27 cellular contexts compared by ENCODE assay signal in the genomic region with DNA sequence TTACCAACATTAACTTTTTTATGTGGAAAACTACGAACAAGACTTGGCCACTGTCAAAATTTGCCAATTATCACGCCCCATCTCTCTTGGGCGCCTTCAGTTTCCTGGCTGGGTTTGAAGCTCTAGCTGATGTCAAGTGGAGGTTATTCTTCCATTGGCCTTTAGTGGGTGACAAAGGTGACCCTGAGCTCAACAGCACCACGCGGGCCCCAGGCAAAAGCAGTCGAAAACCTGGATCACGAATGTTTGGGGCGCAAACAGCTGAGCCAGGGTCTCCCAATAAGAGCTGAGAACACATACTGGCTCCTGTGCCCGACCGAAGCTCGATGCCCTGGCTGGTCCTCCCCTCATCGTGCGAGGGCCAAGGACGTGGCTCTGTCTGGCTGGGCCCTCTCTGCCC. TPM values are rescaled to one million over a fixed set of nuclear protein-coding genes. Genes with fewer than 3 reads are reported as not detected.
DNase-seq lines count a peak whose midpoint lies in the region; ATAC-seq, FAIRE-seq and TF ChIP-seq lines count a peak whose summit lies in the region.
"Had no signal": no experiment of that assay in that cellular context is flagged by ENCODE, and none has a peak within 500 bp of the region (broad histone marks: within the 10 kb centered on the region; RNA-seq: fewer than 3 reads in every experiment).

No MANE protein-coding gene starts in this region.

- in situ Hi-C loops in HepG2 (cut with HindIII; ENCODE audit: extremely low pct_ligation_motif_present, low pct_unique_long_range_greater_than_20kb) (no loop called here), HAP-1 (cut with MboI; ENCODE audit: low sequenced_read_pairs) (no loop called here)

- 27% methylated on average over 14 of the region's 14 CpGs for WGBS in HepG2 (ENCODE audit: low lambda C conversion rate)
- 58% methylated on average over 13 of the region's 14 CpGs for WGBS in right lobe of liver (ENCODE audit: insufficient coverage, low coverage, low lambda C conversion rate, missing lambda C conversion rate)
- WGBS in neuronal stem cell (ENCODE audit: extremely low coverage in 2 of 2, insufficient read length in 2 of 2, insufficient replicate concordance in 1 of 2), 2 donors, result no CpG with 5 or more reads among the region's 14 CpGs

- ATAC-seq in HepG2 (peak; percentile 18), right lobe of liver (no peak), T-cell (replicated peaks in 1 of 4) (no peak)
- ATAC-seq: activated CD4-positive, CD25-positive, alpha-beta regulatory T cell treated with anti-CD3 and anti-CD28 coated beads, Interleukin-2, amount 50 U/mL, for 24 hours; naive thymus-derived CD4-positive, alpha-beta T cell; Panc1 had no signal

- H2BK12ac ChIP-seq in neuronal stem cell (ENCODE audit: low read length), result no peak overlapping the region

- no peak overlapping the region for H2BK5ac ChIP-seq in neuronal stem cell (ENCODE audit: low read length)

- no peak overlapping the region for H2BK120ac ChIP-seq in neuronal stem cell (ENCODE audit: low read depth, low read length)

- no peak overlapping the region for H2AFZ ChIP-seq in HepG2 (ENCODE audit: low read length)
- no peak overlapping the region for H2AFZ ChIP-seq in neuronal stem cell (ENCODE audit: low read length)

- intact Hi-C loops in HepG2 (cut with micrococcal nuclease; ENCODE audit: unreplicated experiment) (no loop called here), right lobe of liver (cut with DNase I) (no loop called here)

- H3K9me3 Mint-ChIP-seq in T-cell, result no peaks in the 10 kb centered on the region
- H3K9me3 Mint-ChIP-seq: activated CD4-positive, alpha-beta memory T cell treated with anti-CD3 and anti-CD28 coated beads, Interleukin-2, amount 10 ng/mL, durations not matched to agents 7 days and 5 days; activated naive CD8-positive, alpha-beta T cell treated with anti-CD3 and anti-CD28 coated beads for 36 hours; naive thymus-derived CD4-positive, alpha-beta T cell had no signal

- H3K9ac ChIP-seq in HepG2 (ENCODE audit: insufficient read depth, low read depth, low read length) (no peak overlapping the region), neuronal stem cell (ENCODE audit: low read depth, low read length, poor library complexity) (peak overlapping the region; percentile 65)

- no peaks in the 10 kb centered on the region for H3K79me2 ChIP-seq in HepG2 (ENCODE audit: insufficient read depth, low read length)

- H4K20me1 ChIP-seq in HepG2 (ENCODE audit: insufficient read depth, low read length), result no peaks in the 10 kb centered on the region; the same call in 1 of the 2 replicates

- BruUV-seq in HepG2 (replicated peaks; lab: Mats Ljungman, UMichigan), result no TSS peak

- POLR2A ChIA-PET in HepG2 (lab: Yijun Ruan, JAX), result interaction anchor here (0.7 to 2.0 kb wide), 5 partner anchors 9 to 26 kb away, joined by 3 to 7 read pairs (median 4); a partner anchor contains a TSS
- POLR2A ChIA-PET in T-cell (lab: Charles Lee), result no interaction called here

- no peak overlapping the region for H3K23ac ChIP-seq in neuronal stem cell (ENCODE audit: low read depth, low read length, poor library complexity)

- H3K27me3 ChIP-seq in HepG2 (ENCODE audit: control insufficient read depth in 1 of 2, insufficient read depth in 2 of 2, low read length in 2 of 2) (peaks cover 62 to 98% of the 10 kb centered on the region in 2 experiments), right lobe of liver (peaks cover 0 to 2% of the 10 kb centered on the region in 2 donors), neuronal stem cell (ENCODE audit: control insufficient read depth in 3 of 3, insufficient read depth in 3 of 3, low read depth in 1 of 3, low read length in 3 of 3) (peaks cover 0 to 84% (median 16%) of the 10 kb centered on the region in 3 experiments), HAP-1 (ENCODE audit: low read depth) (peaks cover 68% of the 10 kb centered on the region)
- H3K27me3 ChIP-seq: ascending aorta had no signal

- no peak for TF ChIP-seq RAD21 in HepG2 (CRISPR knock-in tag; IDR thresholded peaks at IDR 0.05)

- H4K91ac ChIP-seq in neuronal stem cell (ENCODE audit: low read depth, low read length, poor library complexity), result no peak overlapping the region

- DNase-seq in HepG2 (ENCODE audit: low spot score), result no peak
- no peak for DNase-seq in right lobe of liver
- DNase-seq in T-cell, result no peak
- DNase-seq in neuronal stem cell (ENCODE audit: low spot score), result no peak
- DNase-seq in NCI-H524 (lab: John Stamatoyannopoulos, UW), result no peak
- no peak for DNase-seq in HAP-1 (ENCODE audit: low spot score in 2 of 2)
- DNase-seq: 8988T; activated CD4-positive, alpha-beta memory T cell treated with anti-CD3 and anti-CD28 coated beads, Interleukin-2, amount 10 ng/mL, durations not matched to agents 7 days and 5 days; activated effector memory CD4-positive, alpha-beta T cell treated with Interleukin-2 at 50 U/mL for 16 hours; activated naive CD8-positive, alpha-beta T cell treated with anti-CD3 and anti-CD28 coated beads for 36 hours; caudate nucleus; esophagus squamous epithelium; HCEC 1CT; left ventricle myocardium superior; naive thymus-derived CD4-positive, alpha-beta T cell; NCI-H1436 treated with DMSO at 0.1 percent for 48 hours; NK-92 treated with Interleukin-12 subunit alpha and Interleukin-12 subunit beta, amount 100 ng/mL, for 24 hours; SHP77 treated with DMSO at 0.1 percent for 48 hours; SW 1271 had no signal

- CTCF ChIA-PET in HepG2 (lab: Yijun Ruan, JAX; ENCODE audit: low intra/inter-chr PET ratio, low total read pairs) (no interaction called here), T-cell (lab: Charles Lee) (interaction anchor here (0.9 to 2.3 kb wide), 2 partner anchors 30 kb away, joined by 3 to 6 read pairs; no protein-coding TSS in a partner anchor)

- peak; percentile 32 for FAIRE-seq in HepG2 (lab: Jason Lieb, UNC)
- FAIRE-seq: frontal cortex, islet of Langerhans had no signal

- no peak for TF ChIP-seq EP300 in HepG2 (IDR thresholded peaks at IDR 0.05; ENCODE audit: low read depth in 2 of 2, low read length in 2 of 2)
- no peak for TF ChIP-seq EP300 in HepG2 (CRISPR knock-in tag; IDR thresholded peaks at IDR 0.05; ENCODE audit: borderline replicate concordance)

- H3K27ac Mint-ChIP-seq in T-cell, result no peak overlapping the region
- H3K27ac Mint-ChIP-seq: activated CD4-positive, alpha-beta memory T cell treated with anti-CD3 and anti-CD28 coated beads, Interleukin-2, amount 10 ng/mL, durations not matched to agents 7 days and 5 days; activated naive CD8-positive, alpha-beta T cell treated with anti-CD3 and anti-CD28 coated beads for 36 hours had no signal

- no peaks in the 10 kb centered on the region for H3K79me1 ChIP-seq in neuronal stem cell (ENCODE audit: low read depth, low read length)

- no peak overlapping the region for H3K4ac ChIP-seq in neuronal stem cell (ENCODE audit: low read length)

- H3K9me3 ChIP-seq in HepG2 (ENCODE audit: low read length) (no peaks in the 10 kb centered on the region), right lobe of liver (no peaks in the 10 kb centered on the region), neuronal stem cell (replicated peaks in 1 of 2; ENCODE audit: control insufficient read depth in 2 of 2, insufficient read depth in 1 of 2, low read depth in 1 of 2, low read length in 2 of 2) (no peaks in the 10 kb centered on the region), HAP-1 (no peaks in the 10 kb centered on the region)
- H3K9me3 ChIP-seq: ascending aorta, esophagus squamous epithelium had no signal

- no peaks in the 10 kb centered on the region for H3K36me3 Mint-ChIP-seq in T-cell
- H3K36me3 Mint-ChIP-seq: activated naive CD8-positive, alpha-beta T cell treated with anti-CD3 and anti-CD28 coated beads for 36 hours; naive thymus-derived CD4-positive, alpha-beta T cell had no signal

- H3K4me3 ChIP-seq in HepG2 (replicated peaks in 1 of 3; ENCODE audit: insufficient read depth in 1 of 3, low read depth in 2 of 3, low read length in 3 of 3) (no peak overlapping the region), right lobe of liver (no peak overlapping the region), neuronal stem cell (ENCODE audit: low read length in 2 of 2) (no peak overlapping the region), HAP-1 (no peak overlapping the region)
- H3K4me3 ChIP-seq: ascending aorta, esophagus squamous epithelium had no signal

- no peak for TF ChIP-seq CTCF in HepG2 (CRISPR knock-in tag; IDR thresholded peaks at IDR 0.05)
- TF ChIP-seq CTCF in right lobe of liver (IDR thresholded peaks at IDR 0.05), result no peak

- peak overlapping the region; percentile 5 for H3K14ac ChIP-seq in neuronal stem cell (ENCODE audit: low read length)

- no peak overlapping the region for H2BK15ac ChIP-seq in neuronal stem cell (ENCODE audit: low read length)

- peak overlapping the region in 2 of 3 donors; percentile 24 to 71 for H3K4me3 Mint-ChIP-seq in T-cell
- H3K4me3 Mint-ChIP-seq: activated CD4-positive, alpha-beta memory T cell treated with anti-CD3 and anti-CD28 coated beads, Interleukin-2, amount 10 ng/mL, durations not matched to agents 7 days and 5 days; activated naive CD8-positive, alpha-beta T cell treated with anti-CD3 and anti-CD28 coated beads for 36 hours had no signal

- no peak overlapping the region for H3K27ac ChIP-seq in HepG2 (ENCODE audit: extremely low read length, insufficient read depth, low read length)
- no peak overlapping the region for H3K27ac ChIP-seq in right lobe of liver
- no peak overlapping the region for H3K27ac ChIP-seq in neuronal stem cell (replicated peaks; ENCODE audit: low read length)
- H3K27ac ChIP-seq: ascending aorta, esophagus squamous epithelium had no signal

- H3K36me3 ChIP-seq in HepG2 (replicated peaks in 1 of 2; ENCODE audit: control insufficient read depth in 1 of 2, insufficient read depth in 2 of 2, low read length in 2 of 2) (no peaks in the 10 kb centered on the region), right lobe of liver (no peaks in the 10 kb centered on the region), neuronal stem cell (replicated peaks in 1 of 2; ENCODE audit: control insufficient read depth in 2 of 2, insufficient read depth in 2 of 2, low read length in 2 of 2) (no peaks in the 10 kb centered on the region), HAP-1 (replicated peaks) (no peaks in the 10 kb centered on the region)
- H3K36me3 ChIP-seq: ascending aorta, esophagus squamous epithelium had no signal

- H3K4me1 ChIP-seq in HepG2 (ENCODE audit: insufficient read depth, low read length) (no peaks in the 10 kb centered on the region), right lobe of liver (no peaks in the 10 kb centered on the region), neuronal stem cell (ENCODE audit: control insufficient read depth in 2 of 2, insufficient read depth in 1 of 2, low read depth in 1 of 2, low read length in 2 of 2) (peaks cover 28 to 29% of the 10 kb centered on the region in 2 donors), HAP-1 (peaks cover 3% of the 10 kb centered on the region; the same call in 1 of the 2 replicates)
- H3K4me1 ChIP-seq: ascending aorta had no signal

- H3K4me2 ChIP-seq in HepG2 (ENCODE audit: low read depth, low read length) (no peak overlapping the region), neuronal stem cell (ENCODE audit: insufficient read depth, low read length, poor library complexity, severe bottlenecking) (no peak overlapping the region)

- H3K18ac ChIP-seq in neuronal stem cell (ENCODE audit: low read length), result peak overlapping the region; percentile 63

- H4K8ac ChIP-seq in neuronal stem cell (ENCODE audit: low read depth, low read length), result no peak overlapping the region

- H3K4me1 Mint-ChIP-seq in T-cell, result peaks cover 36 to 59% (median 38%) of the 10 kb centered on the region in 3 donors

- no peak overlapping the region for H2AK5ac ChIP-seq in neuronal stem cell (ENCODE audit: low read depth, low read length)

- H3K27me3 Mint-ChIP-seq in T-cell, result peaks cover 1 to 58% of the 10 kb centered on the region in 2 donors

- no peak for TF ChIP-seq POLR2A in HepG2 (IDR thresholded peaks at IDR 0.05; ENCODE audit: insufficient read depth in 1 of 2, low read depth in 2 of 2, low read length in 2 of 2)
- TF ChIP-seq POLR2A in right lobe of liver (IDR thresholded peaks at IDR 0.05), result no peak

RNA-seq across cellular contexts. Expression of a gene that starts 26.8 kb away (rescaled TPM):
- total RNA-seq in HepG2 (2016; rRNA removed; fragmentation: Illumina TruSeq; extraction: Trizol) (33.6 and 110 TPM in 2 replicates), right lobe of liver (10 to 100 TPM; 29.8 to 99.4 (median 54.1) TPM), T-cell (1 to 10 TPM; 5.3 to 8.8 (median 8.3) TPM)
- 27.1 and 27.6 TPM in 2 replicates for total RNA-seq in HepG2 (2016; cell fraction: cytosol; rRNA removed; fragmentation: Illumina TruSeq; extraction: Trizol; ENCODE audit: low read depth)
- total RNA-seq in HepG2 (2016; cell fraction: insoluble cytoplasmic fraction; rRNA removed; fragmentation: Illumina TruSeq; extraction: Trizol), result 25.3 and 116 TPM in 2 replicates
- 36.6 and 38.0 TPM in 2 replicates for total RNA-seq in HepG2 (2016; cell fraction: membrane; rRNA removed; fragmentation: Illumina TruSeq; extraction: Trizol)
- total RNA-seq in HepG2 (2016; cell fraction: nucleus; rRNA removed; fragmentation: Illumina TruSeq; extraction: Trizol), result 145 and 168 TPM in 2 replicates
- polyA plus RNA-seq in HepG2 (2011; rRNA removed), result 191 and 280 TPM in 2 replicates
- 57.2 and 94.5 TPM in 2 replicates for polyA plus RNA-seq in HepG2 (2011; cell fraction: cytosol; rRNA removed)
- 3,698 and 4,960 TPM in 2 replicates for polyA plus RNA-seq in HepG2 (2011; cell fraction: nucleus; rRNA removed)
- polyA plus RNA-seq in HepG2 (2012), result 173 and 220 TPM in 2 replicates
- 16.5 and 18.1 TPM in 2 replicates for polyA plus RNA-seq in HepG2 (2016; cell fraction: cytosol; fragmentation: Illumina TruSeq; extraction: Trizol; ENCODE audit: low read depth)
- polyA plus RNA-seq in HepG2 (2016; cell fraction: insoluble cytoplasmic fraction; fragmentation: Illumina TruSeq; extraction: Trizol; ENCODE audit: low read depth), result 36.5 and 42.6 TPM in 2 replicates
- 30.7 and 32.6 TPM in 2 replicates for polyA plus RNA-seq in HepG2 (2016; cell fraction: membrane; fragmentation: Illumina TruSeq; extraction: Trizol; ENCODE audit: low read depth)
- 553 and 603 TPM in 2 replicates for polyA plus RNA-seq in HepG2 (2016; cell fraction: nucleus; fragmentation: Illumina TruSeq; extraction: Trizol; ENCODE audit: insufficient read depth, low read depth)
- polyA minus RNA-seq in HepG2 (2011; rRNA and poly(A)+ RNA removed; ENCODE audit: low replicate concordance), result 0.07 and 195 TPM in 2 replicates
- polyA minus RNA-seq in HepG2 (2011; cell fraction: cytosol; rRNA and poly(A)+ RNA removed), result 33.4 and 43.3 TPM in 2 replicates
- polyA minus RNA-seq in HepG2 (2011; cell fraction: nucleus; rRNA and poly(A)+ RNA removed), result 176 and 196 TPM in 2 replicates
- 1.6 TPM for polyA plus RNA-seq in neuronal stem cell (2013, experiment 1 of 2)
- 1.9 TPM for polyA plus RNA-seq in neuronal stem cell (2013, experiment 2 of 2)
- total RNA-seq: osteocyte had no signal

RNA-seq across cellular contexts. Expression of a gene that starts 27.5 kb away (rescaled TPM):
- total RNA-seq in HepG2 (2016; rRNA removed; fragmentation: Illumina TruSeq; extraction: Trizol), result not detected in 2 replicates
- not detected in 2 replicates for total RNA-seq in HepG2 (2016; cell fraction: cytosol; rRNA removed; fragmentation: Illumina TruSeq; extraction: Trizol; ENCODE audit: low read depth)
- not detected in 2 replicates for total RNA-seq in HepG2 (2016; cell fraction: insoluble cytoplasmic fraction; rRNA removed; fragmentation: Illumina TruSeq; extraction: Trizol)
- total RNA-seq in HepG2 (2016; cell fraction: membrane; rRNA removed; fragmentation: Illumina TruSeq; extraction: Trizol), result not detected in 2 replicates
- total RNA-seq in HepG2 (2016; cell fraction: nucleus; rRNA removed; fragmentation: Illumina TruSeq; extraction: Trizol), result not detected in 2 replicates
- polyA plus RNA-seq in HepG2 (2011; rRNA removed), result not detected in 2 replicates
- polyA plus RNA-seq in HepG2 (2011; cell fraction: cytosol; rRNA removed), result not detected in 2 replicates
- polyA plus RNA-seq in HepG2 (2011; cell fraction: nucleus; rRNA removed), result not detected in 2 replicates
- polyA plus RNA-seq in HepG2 (2012), result not detected in 2 replicates
- polyA plus RNA-seq in HepG2 (2016; cell fraction: cytosol; fragmentation: Illumina TruSeq; extraction: Trizol; ENCODE audit: low read depth), result not detected in 2 replicates
- not detected in 2 replicates for polyA plus RNA-seq in HepG2 (2016; cell fraction: insoluble cytoplasmic fraction; fragmentation: Illumina TruSeq; extraction: Trizol; ENCODE audit: low read depth)
- not detected in 2 replicates for polyA plus RNA-seq in HepG2 (2016; cell fraction: membrane; fragmentation: Illumina TruSeq; extraction: Trizol; ENCODE audit: low read depth)
- polyA plus RNA-seq in HepG2 (2016; cell fraction: nucleus; fragmentation: Illumina TruSeq; extraction: Trizol; ENCODE audit: insufficient read depth, low read depth), result not detected in 2 replicates
- not detected in 2 replicates for polyA minus RNA-seq in HepG2 (2011; rRNA and poly(A)+ RNA removed; ENCODE audit: low replicate concordance)
- polyA minus RNA-seq in HepG2 (2011; cell fraction: cytosol; rRNA and poly(A)+ RNA removed), result not detected in 2 replicates
- polyA minus RNA-seq in HepG2 (2011; cell fraction: nucleus; rRNA and poly(A)+ RNA removed), result not detected in 2 replicates
- not detected for total RNA-seq in right lobe of liver
- not detected for total RNA-seq in T-cell
- polyA plus RNA-seq in neuronal stem cell (2013, experiment 1 of 2), result not detected
- not detected for polyA plus RNA-seq in neuronal stem cell (2013, experiment 2 of 2)
- total RNA-seq: activated CD4-positive, alpha-beta memory T cell treated with anti-CD3 and anti-CD28 coated beads, Interleukin-2, amount 10 ng/mL, durations not matched to agents 7 days and 5 days; activated naive CD8-positive, alpha-beta T cell treated with anti-CD3 and anti-CD28 coated beads for 36 hours; ascending aorta; esophagus squamous epithelium; frontal cortex; left ventricle myocardium superior; naive thymus-derived CD4-positive, alpha-beta T cell; NCI-H460; osteocyte had no signal
- polyA plus RNA-seq: naive thymus-derived CD4-positive, alpha-beta T cell; urinary bladder had no signal

RNA-seq across cellular contexts. Expression of a gene that starts 41.4 kb away (rescaled TPM):
- total RNA-seq in HepG2 (2016; rRNA removed; fragmentation: Illumina TruSeq; extraction: Trizol), result 59.8 and 74.4 TPM in 2 replicates
- total RNA-seq in HepG2 (2016; cell fraction: cytosol; rRNA removed; fragmentation: Illumina TruSeq; extraction: Trizol; ENCODE audit: low read depth), result 17.8 and 18.7 TPM in 2 replicates
- total RNA-seq in HepG2 (2016; cell fraction: insoluble cytoplasmic fraction; rRNA removed; fragmentation: Illumina TruSeq; extraction: Trizol), result 60.3 and 68.0 TPM in 2 replicates
- total RNA-seq in HepG2 (2016; cell fraction: membrane; rRNA removed; fragmentation: Illumina TruSeq; extraction: Trizol), result 45.9 and 46.6 TPM in 2 replicates
- total RNA-seq in HepG2 (2016; cell fraction: nucleus; rRNA removed; fragmentation: Illumina TruSeq; extraction: Trizol), result 35.6 and 42.8 TPM in 2 replicates
- 39.0 and 39.6 TPM in 2 replicates for polyA plus RNA-seq in HepG2 (2011; rRNA removed)
- 39.6 and 40.7 TPM in 2 replicates for polyA plus RNA-seq in HepG2 (2011; cell fraction: cytosol; rRNA removed)
- 23.9 and 26.9 TPM in 2 replicates for polyA plus RNA-seq in HepG2 (2011; cell fraction: nucleus; rRNA removed)
- polyA plus RNA-seq in HepG2 (2012), result 36.8 and 46.0 TPM in 2 replicates
- polyA plus RNA-seq in HepG2 (2016; cell fraction: cytosol; fragmentation: Illumina TruSeq; extraction: Trizol; ENCODE audit: low read depth), result 14.5 and 16.6 TPM in 2 replicates
- polyA plus RNA-seq in HepG2 (2016; cell fraction: insoluble cytoplasmic fraction; fragmentation: Illumina TruSeq; extraction: Trizol; ENCODE audit: low read depth), result 66.0 and 70.4 TPM in 2 replicates
- 31.6 and 32.0 TPM in 2 replicates for polyA plus RNA-seq in HepG2 (2016; cell fraction: membrane; fragmentation: Illumina TruSeq; extraction: Trizol; ENCODE audit: low read depth)
- 58.8 and 62.9 TPM in 2 replicates for polyA plus RNA-seq in HepG2 (2016; cell fraction: nucleus; fragmentation: Illumina TruSeq; extraction: Trizol; ENCODE audit: insufficient read depth, low read depth)
- 30.6 and 61.9 TPM in 2 replicates for polyA minus RNA-seq in HepG2 (2011; rRNA and poly(A)+ RNA removed; ENCODE audit: low replicate concordance)
- polyA minus RNA-seq in HepG2 (2011; cell fraction: cytosol; rRNA and poly(A)+ RNA removed), result 28.5 and 31.3 TPM in 2 replicates
- 27.2 and 34.4 TPM in 2 replicates for polyA minus RNA-seq in HepG2 (2011; cell fraction: nucleus; rRNA and poly(A)+ RNA removed)
- total RNA-seq in right lobe of liver, result 10 to 100 TPM; 12.6 to 18.9 (median 15.1) TPM
- total RNA-seq in T-cell, result 10 to 100 TPM; 33.1 to 43.4 (median 41.2) TPM
- polyA plus RNA-seq in neuronal stem cell (2013, experiment 1 of 2), result 34.3 TPM
- 35.7 TPM for polyA plus RNA-seq in neuronal stem cell (2013, experiment 2 of 2)

RNA-seq across cellular contexts. Expression of a gene that starts 53.0 kb away (rescaled TPM):
- total RNA-seq in HepG2 (2016; rRNA removed; fragmentation: Illumina TruSeq; extraction: Trizol) (75.1 and 77.0 TPM in 2 replicates), right lobe of liver (10 to 100 TPM; 18.3 to 28.1 (median 21.1) TPM), T-cell (100 to 1,000 TPM in 3 of 5 donors, 10 to 100 TPM in 2; 70.5 to 116 (median 113) TPM)
- total RNA-seq in HepG2 (2016; cell fraction: cytosol; rRNA removed; fragmentation: Illumina TruSeq; extraction: Trizol; ENCODE audit: low read depth), result 14.5 and 17.3 TPM in 2 replicates
- total RNA-seq in HepG2 (2016; cell fraction: insoluble cytoplasmic fraction; rRNA removed; fragmentation: Illumina TruSeq; extraction: Trizol), result 71.7 and 75.6 TPM in 2 replicates
- 32.1 and 34.1 TPM in 2 replicates for total RNA-seq in HepG2 (2016; cell fraction: membrane; rRNA removed; fragmentation: Illumina TruSeq; extraction: Trizol)
- 86.6 and 98.5 TPM in 2 replicates for total RNA-seq in HepG2 (2016; cell fraction: nucleus; rRNA removed; fragmentation: Illumina TruSeq; extraction: Trizol)
- polyA plus RNA-seq in HepG2 (2011; rRNA removed), result 72.6 and 75.0 TPM in 2 replicates
- 53.2 and 57.1 TPM in 2 replicates for polyA plus RNA-seq in HepG2 (2011; cell fraction: cytosol; rRNA removed)
- polyA plus RNA-seq in HepG2 (2011; cell fraction: nucleus; rRNA removed), result 292 and 297 TPM in 2 replicates
- 67.9 and 74.0 TPM in 2 replicates for polyA plus RNA-seq in HepG2 (2012)
- 3.0 TPM in 2 replicates for polyA plus RNA-seq in HepG2 (2016; cell fraction: cytosol; fragmentation: Illumina TruSeq; extraction: Trizol; ENCODE audit: low read depth)
- polyA plus RNA-seq in HepG2 (2016; cell fraction: insoluble cytoplasmic fraction; fragmentation: Illumina TruSeq; extraction: Trizol; ENCODE audit: low read depth), result 61.5 and 65.9 TPM in 2 replicates
- polyA plus RNA-seq in HepG2 (2016; cell fraction: membrane; fragmentation: Illumina TruSeq; extraction: Trizol; ENCODE audit: low read depth), result 10.9 and 11.6 TPM in 2 replicates
- polyA plus RNA-seq in HepG2 (2016; cell fraction: nucleus; fragmentation: Illumina TruSeq; extraction: Trizol; ENCODE audit: insufficient read depth, low read depth), result 130 and 135 TPM in 2 replicates
- polyA minus RNA-seq in HepG2 (2011; rRNA and poly(A)+ RNA removed; ENCODE audit: low replicate concordance), result 33.0 and 89.8 TPM in 2 replicates
- 30.7 and 35.0 TPM in 2 replicates for polyA minus RNA-seq in HepG2 (2011; cell fraction: cytosol; rRNA and poly(A)+ RNA removed)
- 139 and 144 TPM in 2 replicates for polyA minus RNA-seq in HepG2 (2011; cell fraction: nucleus; rRNA and poly(A)+ RNA removed)
- polyA plus RNA-seq in neuronal stem cell (2013, experiment 1 of 2), result 50.1 TPM
- 49.8 TPM for polyA plus RNA-seq in neuronal stem cell (2013, experiment 2 of 2)
